ENCODE assay signal across 1 cellular context in the genomic region with DNA sequence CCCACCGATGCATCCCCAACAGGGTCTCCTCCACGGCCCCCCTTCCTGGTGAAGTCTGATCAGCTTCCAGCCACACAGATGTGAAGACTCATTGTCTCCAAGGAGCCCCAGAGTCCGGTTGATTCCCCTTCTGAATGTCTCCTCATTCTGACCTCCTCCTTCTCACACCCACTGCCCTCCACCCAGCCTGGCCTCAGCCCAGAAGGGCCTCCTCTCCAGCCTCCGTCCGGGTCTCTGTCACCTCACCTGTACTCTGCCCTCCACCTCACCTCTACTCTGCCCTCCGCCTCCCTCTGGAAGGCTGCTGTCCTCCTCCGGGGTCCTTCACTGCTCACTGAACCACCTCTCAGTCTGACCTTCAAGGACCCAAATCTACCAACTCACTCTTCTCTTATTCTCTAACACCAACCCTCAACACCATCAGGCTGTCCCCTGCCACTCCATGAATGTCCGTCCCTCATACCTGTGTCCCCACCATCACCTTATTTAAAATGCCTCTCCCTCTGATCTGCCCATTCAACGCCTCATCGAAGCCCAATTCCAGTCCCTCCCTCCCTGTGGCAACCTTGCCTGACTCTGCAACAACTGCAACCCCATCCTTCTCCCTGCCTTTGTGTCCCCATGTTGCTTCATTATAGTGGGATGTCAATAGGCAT.
TF ChIP-seq lines count a peak whose summit lies in the region.

No MANE protein-coding gene starts in this region.

TF ChIP-seq in WTC11, 78 proteins besides CTCF, POLR2A, EP300 and RAD21 (continued from another document):
- TF ChIP-seq, protein P1, sequence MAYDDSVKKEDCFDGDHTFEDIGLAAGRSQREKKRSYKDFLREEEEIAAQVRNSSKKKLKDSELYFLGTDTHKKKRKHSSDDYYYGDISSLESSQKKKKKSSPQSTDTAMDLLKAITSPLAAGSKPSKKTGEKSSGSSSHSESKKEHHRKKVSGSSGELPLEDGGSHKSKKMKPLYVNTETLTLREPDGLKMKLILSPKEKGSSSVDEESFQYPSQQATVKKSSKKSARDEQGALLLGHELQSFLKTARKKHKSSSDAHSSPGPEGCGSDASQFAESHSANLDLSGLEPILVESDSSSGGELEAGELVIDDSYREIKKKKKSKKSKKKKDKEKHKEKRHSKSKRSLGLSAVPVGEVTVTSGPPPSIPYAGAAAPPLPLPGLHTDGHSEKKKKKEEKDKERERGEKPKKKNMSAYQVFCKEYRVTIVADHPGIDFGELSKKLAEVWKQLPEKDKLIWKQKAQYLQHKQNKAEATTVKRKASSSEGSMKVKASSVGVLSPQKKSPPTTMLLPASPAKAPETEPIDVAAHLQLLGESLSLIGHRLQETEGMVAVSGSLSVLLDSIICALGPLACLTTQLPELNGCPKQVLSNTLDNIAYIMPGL (CRISPR knock-in tag; IDR thresholded peaks at IDR 0.05): no peak
- no peak for TF ChIP-seq NFE2L1 (CRISPR knock-in tag; IDR thresholded peaks at IDR 0.05)
- TF ChIP-seq, protein P2, sequence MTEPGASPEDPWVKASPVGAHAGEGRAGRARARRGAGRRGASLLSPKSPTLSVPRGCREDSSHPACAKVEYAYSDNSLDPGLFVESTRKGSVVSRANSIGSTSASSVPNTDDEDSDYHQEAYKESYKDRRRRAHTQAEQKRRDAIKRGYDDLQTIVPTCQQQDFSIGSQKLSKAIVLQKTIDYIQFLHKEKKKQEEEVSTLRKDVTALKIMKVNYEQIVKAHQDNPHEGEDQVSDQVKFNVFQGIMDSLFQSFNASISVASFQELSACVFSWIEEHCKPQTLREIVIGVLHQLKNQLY (CRISPR knock-in tag; IDR thresholded peaks at IDR 0.05): no peak
- no peak for TF ChIP-seq FOXJ3 (CRISPR knock-in tag; IDR thresholded peaks at IDR 0.05; ENCODE audit: borderline replicate concordance)
- no peak for TF ChIP-seq ATF1 (CRISPR knock-in tag; IDR thresholded peaks at IDR 0.05)
- no peak for TF ChIP-seq ZNF219 (CRISPR knock-in tag; IDR thresholded peaks at IDR 0.05; ENCODE audit: borderline replicate concordance)
- TF ChIP-seq, protein P3, sequence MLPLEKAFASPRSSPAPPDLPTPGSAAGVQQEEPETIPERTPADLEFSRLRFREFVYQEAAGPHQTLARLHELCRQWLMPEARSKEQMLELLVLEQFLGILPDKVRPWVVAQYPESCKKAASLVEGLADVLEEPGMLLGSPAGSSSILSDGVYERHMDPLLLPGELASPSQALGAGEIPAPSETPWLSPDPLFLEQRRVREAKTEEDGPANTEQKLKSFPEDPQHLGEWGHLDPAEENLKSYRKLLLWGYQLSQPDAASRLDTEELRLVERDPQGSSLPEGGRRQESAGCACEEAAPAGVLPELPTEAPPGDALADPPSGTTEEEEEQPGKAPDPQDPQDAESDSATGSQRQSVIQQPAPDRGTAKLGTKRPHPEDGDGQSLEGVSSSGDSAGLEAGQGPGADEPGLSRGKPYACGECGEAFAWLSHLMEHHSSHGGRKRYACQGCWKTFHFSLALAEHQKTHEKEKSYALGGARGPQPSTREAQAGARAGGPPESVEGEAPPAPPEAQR (CRISPR knock-in tag; IDR thresholded peaks at IDR 0.05): no peak
- TF ChIP-seq, protein P4, sequence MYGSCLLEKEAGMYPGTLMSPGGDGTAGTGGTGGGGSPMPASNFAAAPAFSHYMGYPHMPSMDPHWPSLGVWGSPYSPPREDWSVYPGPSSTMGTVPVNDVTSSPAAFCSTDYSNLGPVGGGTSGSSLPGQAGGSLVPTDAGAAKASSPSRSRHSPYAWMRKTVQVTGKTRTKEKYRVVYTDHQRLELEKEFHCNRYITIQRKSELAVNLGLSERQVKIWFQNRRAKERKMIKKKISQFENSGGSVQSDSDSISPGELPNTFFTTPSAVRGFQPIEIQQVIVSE (CRISPR knock-in tag; IDR thresholded peaks at IDR 0.05; ENCODE audit: borderline replicate concordance): no peak
- TF ChIP-seq TP53 (CRISPR knock-in tag; IDR thresholded peaks at IDR 0.05): no peak
- no peak for TF ChIP-seq JUN (CRISPR knock-in tag; IDR thresholded peaks at IDR 0.05)
- TF ChIP-seq, protein P5, sequence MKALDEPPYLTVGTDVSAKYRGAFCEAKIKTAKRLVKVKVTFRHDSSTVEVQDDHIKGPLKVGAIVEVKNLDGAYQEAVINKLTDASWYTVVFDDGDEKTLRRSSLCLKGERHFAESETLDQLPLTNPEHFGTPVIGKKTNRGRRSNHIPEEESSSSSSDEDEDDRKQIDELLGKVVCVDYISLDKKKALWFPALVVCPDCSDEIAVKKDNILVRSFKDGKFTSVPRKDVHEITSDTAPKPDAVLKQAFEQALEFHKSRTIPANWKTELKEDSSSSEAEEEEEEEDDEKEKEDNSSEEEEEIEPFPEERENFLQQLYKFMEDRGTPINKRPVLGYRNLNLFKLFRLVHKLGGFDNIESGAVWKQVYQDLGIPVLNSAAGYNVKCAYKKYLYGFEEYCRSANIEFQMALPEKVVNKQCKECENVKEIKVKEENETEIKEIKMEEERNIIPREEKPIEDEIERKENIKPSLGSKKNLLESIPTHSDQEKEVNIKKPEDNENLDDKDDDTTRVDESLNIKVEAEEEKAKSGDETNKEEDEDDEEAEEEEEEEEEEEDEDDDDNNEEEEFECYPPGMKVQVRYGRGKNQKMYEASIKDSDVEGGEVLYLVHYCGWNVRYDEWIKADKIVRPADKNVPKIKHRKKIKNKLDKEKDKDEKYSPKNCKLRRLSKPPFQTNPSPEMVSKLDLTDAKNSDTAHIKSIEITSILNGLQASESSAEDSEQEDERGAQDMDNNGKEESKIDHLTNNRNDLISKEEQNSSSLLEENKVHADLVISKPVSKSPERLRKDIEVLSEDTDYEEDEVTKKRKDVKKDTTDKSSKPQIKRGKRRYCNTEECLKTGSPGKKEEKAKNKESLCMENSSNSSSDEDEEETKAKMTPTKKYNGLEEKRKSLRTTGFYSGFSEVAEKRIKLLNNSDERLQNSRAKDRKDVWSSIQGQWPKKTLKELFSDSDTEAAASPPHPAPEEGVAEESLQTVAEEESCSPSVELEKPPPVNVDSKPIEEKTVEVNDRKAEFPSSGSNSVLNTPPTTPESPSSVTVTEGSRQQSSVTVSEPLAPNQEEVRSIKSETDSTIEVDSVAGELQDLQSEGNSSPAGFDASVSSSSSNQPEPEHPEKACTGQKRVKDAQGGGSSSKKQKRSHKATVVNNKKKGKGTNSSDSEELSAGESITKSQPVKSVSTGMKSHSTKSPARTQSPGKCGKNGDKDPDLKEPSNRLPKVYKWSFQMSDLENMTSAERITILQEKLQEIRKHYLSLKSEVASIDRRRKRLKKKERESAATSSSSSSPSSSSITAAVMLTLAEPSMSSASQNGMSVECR (CRISPR knock-in tag; IDR thresholded peaks at IDR 0.05; ENCODE audit: borderline replicate concordance): no peak
- TF ChIP-seq MXD4 (CRISPR knock-in tag; IDR thresholded peaks at IDR 0.05; ENCODE audit: borderline replicate concordance): no peak
- TF ChIP-seq, protein P6, sequence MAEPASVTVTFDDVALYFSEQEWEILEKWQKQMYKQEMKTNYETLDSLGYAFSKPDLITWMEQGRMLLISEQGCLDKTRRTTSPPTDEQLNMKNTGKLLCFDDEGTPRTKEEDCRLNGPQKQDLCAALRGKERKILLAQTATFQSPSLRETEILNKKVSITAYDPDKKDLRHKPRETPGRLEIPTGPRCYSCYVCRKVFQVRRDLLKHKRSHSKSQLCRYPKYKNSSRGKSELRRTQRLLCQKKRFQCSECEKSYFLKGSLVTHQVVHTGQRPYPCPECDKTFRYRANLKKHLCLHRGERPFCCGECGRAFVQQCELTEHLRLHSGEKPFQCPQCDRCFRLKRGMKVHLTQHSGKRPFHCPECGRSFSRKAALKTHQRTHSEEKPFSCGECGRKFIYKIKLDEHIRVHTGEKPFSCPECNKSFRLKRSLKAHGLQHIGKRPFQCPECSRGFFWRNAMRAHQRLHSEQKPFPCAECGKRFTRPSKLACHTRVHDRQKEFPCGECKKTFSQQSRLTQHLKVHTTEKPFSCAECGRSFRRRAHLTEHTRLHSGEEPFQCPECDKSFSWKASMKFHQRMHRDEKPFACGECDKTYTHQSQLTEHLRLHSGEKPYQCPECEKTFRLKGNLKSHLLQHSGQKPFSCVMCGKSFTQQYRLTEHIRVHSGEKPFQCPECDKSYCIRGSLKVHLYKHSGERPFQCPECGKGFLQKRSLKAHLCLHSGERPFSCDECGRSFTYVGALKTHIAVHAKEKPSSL (CRISPR knock-in tag; conservative IDR thresholded peaks at IDR 0.05): no peak
